ENCODE assay signal across 17 cellular contexts in the genomic region with DNA sequence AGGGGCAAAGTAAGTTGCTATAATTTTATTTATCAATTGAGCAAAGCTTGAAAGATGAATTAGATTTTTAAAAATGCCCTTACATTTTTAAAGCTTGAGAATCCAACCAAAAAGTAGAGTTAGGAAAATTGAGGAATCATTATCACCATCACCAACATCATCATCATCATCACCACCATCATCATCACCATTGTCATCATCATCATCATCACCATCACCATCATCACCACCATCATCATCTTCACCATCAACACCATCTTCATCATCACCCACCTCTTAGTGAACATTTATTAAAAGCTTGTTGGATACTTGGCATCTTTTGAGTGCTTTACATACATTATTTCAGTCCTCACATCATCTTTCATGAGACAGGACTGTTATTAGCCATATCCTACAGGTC.
DNase-seq lines count a peak whose midpoint lies in the region; ATAC-seq, FAIRE-seq and TF ChIP-seq lines count a peak whose summit lies in the region.
"Had no signal": no experiment of that assay in that cellular context is flagged by ENCODE, and none has a peak within 500 bp of the region (broad histone marks: within the 10 kb centered on the region; RNA-seq: fewer than 3 reads in every experiment).

No MANE protein-coding gene starts in this region.

- H3K9me3 ChIP-seq in HepG2 (ENCODE audit: low read length) (no peaks in the 10 kb centered on the region), right lobe of liver (no peaks in the 10 kb centered on the region)
- H3K9me3 ChIP-seq: A549 had no signal

- H3K36me3 ChIP-seq in HepG2 (replicated peaks in 1 of 2; ENCODE audit: control insufficient read depth in 1 of 2, insufficient read depth in 2 of 2, low read length in 2 of 2) (no peaks in the 10 kb centered on the region), right lobe of liver (no peaks in the 10 kb centered on the region)

- TF ChIP-seq POLR2A in HepG2 (IDR thresholded peaks at IDR 0.05; ENCODE audit: insufficient read depth in 1 of 2, low read depth in 2 of 2, low read length in 2 of 2) (no peak), right lobe of liver (IDR thresholded peaks at IDR 0.05) (no peak)

- FAIRE-seq in HepG2 (lab: Jason Lieb, UNC) (no peak), urothelium cell line (lab: Jason Lieb, UNC) (peak; percentile 66)
- FAIRE-seq: A549, H1 had no signal

- TF ChIP-seq EP300 in HepG2 (IDR thresholded peaks at IDR 0.05; ENCODE audit: low read depth in 2 of 2, low read length in 2 of 2), result no peak
- TF ChIP-seq EP300 in HepG2 (CRISPR knock-in tag; IDR thresholded peaks at IDR 0.05; ENCODE audit: borderline replicate concordance), result no peak

- no peak overlapping the region for H3K4me3 Mint-ChIP-seq in nephron
- H3K4me3 Mint-ChIP-seq: CD4-positive, alpha-beta memory T cell; H9; IgD-negative memory B cell had no signal

- TF ChIP-seq RAD21 in HepG2 (CRISPR knock-in tag; IDR thresholded peaks at IDR 0.05), result no peak

- no peaks in the 10 kb centered on the region for H3K9me3 Mint-ChIP-seq in nephron
- H3K9me3 Mint-ChIP-seq: CD4-positive, alpha-beta memory T cell; H9 had no signal

- H3K4me2 ChIP-seq in HepG2 (ENCODE audit: low read depth, low read length), result no peak overlapping the region
- H3K4me2 ChIP-seq: A549 had no signal

- H2AFZ ChIP-seq in HepG2 (ENCODE audit: low read length), result no peak overlapping the region

- H3K4me1 ChIP-seq in HepG2 (ENCODE audit: insufficient read depth, low read length) (no peaks in the 10 kb centered on the region), right lobe of liver (no peaks in the 10 kb centered on the region)

- H3K9ac ChIP-seq in HepG2 (ENCODE audit: insufficient read depth, low read depth, low read length), result no peak overlapping the region

- no peaks in the 10 kb centered on the region for H3K36me3 Mint-ChIP-seq in nephron (ENCODE audit: low read depth)
- H3K36me3 Mint-ChIP-seq: CD4-positive, alpha-beta memory T cell had no signal

- peak overlapping the region in 2 of 3 experiments; percentile 6 to 98 for H3K27ac Mint-ChIP-seq in nephron
- H3K27ac Mint-ChIP-seq: CD4-positive, alpha-beta memory T cell; H9 had no signal

- TF ChIP-seq CTCF in HepG2 (CRISPR knock-in tag; IDR thresholded peaks at IDR 0.05) (no peak), right lobe of liver (IDR thresholded peaks at IDR 0.05) (no peak), nephron (IDR thresholded peaks at IDR 0.05; ENCODE audit: unreplicated experiment in 3 of 3) (no peak)

- 0 out of 5 replicates have a peak, but pooled peaks cover 0 to 5% of the 10 kb centered on the region in 2 experiments for H3K27me3 ChIP-seq in HepG2 (ENCODE audit: control insufficient read depth in 1 of 2, insufficient read depth in 2 of 2, low read length in 2 of 2)
- H3K27me3 ChIP-seq in right lobe of liver, result no peaks in the 10 kb centered on the region

- DNase-seq in HepG2 (ENCODE audit: low spot score) (no peak), right lobe of liver (no peak), urothelium cell line (ENCODE audit: low spot score) (no peak), cardiac septum (ENCODE audit: low spot score) (no peak), UCSD-AML1 (lab: John Stamatoyannopoulos, UW; ENCODE audit: unreplicated experiment) (no peak)
- DNase-seq: CD4-positive, alpha-beta memory T cell; DMS153; DMS79; GDM1; H9 had no signal

- BruUV-seq in HepG2 (replicated peaks; lab: Mats Ljungman, UMichigan), result no TSS peak

- H3K79me2 ChIP-seq in HepG2 (ENCODE audit: insufficient read depth, low read length), result no peaks in the 10 kb centered on the region

- no peaks in the 10 kb centered on the region for H4K20me1 ChIP-seq in HepG2 (ENCODE audit: insufficient read depth, low read length)

- ATAC-seq in HepG2 (no peak), right lobe of liver (no peak), GM19035 (IDR thresholded peaks at IDR 0.05; ENCODE audit: unreplicated experiment) (no peak)
- ATAC-seq: A549 had no signal

- peaks cover 53% of the 10 kb centered on the region for H3K4me1 Mint-ChIP-seq in nephron
- H3K4me1 Mint-ChIP-seq: CD4-positive, alpha-beta memory T cell; H9 had no signal

- no peak overlapping the region for H3K27ac ChIP-seq in HepG2 (ENCODE audit: extremely low read length, insufficient read depth, low read length)
- no peak overlapping the region for H3K27ac ChIP-seq in right lobe of liver
- H3K27ac ChIP-seq: 22Rv1, A549, HL-60 had no signal

- H3K27me3 Mint-ChIP-seq in nephron (ENCODE audit: low read depth), result no peaks in the 10 kb centered on the region
- H3K27me3 Mint-ChIP-seq: CD4-positive, alpha-beta memory T cell; IgD-negative memory B cell had no signal

- POLR2A ChIA-PET in HepG2 (lab: Yijun Ruan, JAX), result no interaction called here

- in situ Hi-C loops in HepG2 (cut with HindIII; ENCODE audit: extremely low pct_ligation_motif_present, low pct_unique_long_range_greater_than_20kb), result no loop called here

- CTCF ChIA-PET in HepG2 (lab: Yijun Ruan, JAX; ENCODE audit: low intra/inter-chr PET ratio, low total read pairs), result no interaction called here

- intact Hi-C loops in HepG2 (cut with micrococcal nuclease; ENCODE audit: unreplicated experiment), result no loop called here
- intact Hi-C loops in right lobe of liver (cut with DNase I), result no loop called here
- intact Hi-C loops in cardiac septum (cut with DNase I), result no loop called here

- no peak overlapping the region for H3K4me3 ChIP-seq in HepG2 (replicated peaks in 1 of 3; ENCODE audit: insufficient read depth in 1 of 3, low read depth in 2 of 3, low read length in 3 of 3)
- H3K4me3 ChIP-seq in right lobe of liver, result no peak overlapping the region
- H3K4me3 ChIP-seq: A549 had no signal

TF ChIP-seq in HepG2, 621 proteins besides CTCF, POLR2A, EP300 and RAD21:
- TF ChIP-seq ZNF333 (CRISPR knock-in tag; IDR thresholded peaks at IDR 0.05; ENCODE audit: borderline replicate concordance), result no peak
- no peak for TF ChIP-seq ZSCAN9 (CRISPR knock-in tag; IDR thresholded peaks at IDR 0.05; ENCODE audit: borderline replicate concordance)
- TF ChIP-seq IKZF1 (IDR thresholded peaks at IDR 0.05), result peak; percentile 25; the same call in 1 of the 2 replicates
- TF ChIP-seq KLF9 (CRISPR knock-in tag; IDR thresholded peaks at IDR 0.05; ENCODE audit: low read depth), result no peak
- TF ChIP-seq, protein P1, sequence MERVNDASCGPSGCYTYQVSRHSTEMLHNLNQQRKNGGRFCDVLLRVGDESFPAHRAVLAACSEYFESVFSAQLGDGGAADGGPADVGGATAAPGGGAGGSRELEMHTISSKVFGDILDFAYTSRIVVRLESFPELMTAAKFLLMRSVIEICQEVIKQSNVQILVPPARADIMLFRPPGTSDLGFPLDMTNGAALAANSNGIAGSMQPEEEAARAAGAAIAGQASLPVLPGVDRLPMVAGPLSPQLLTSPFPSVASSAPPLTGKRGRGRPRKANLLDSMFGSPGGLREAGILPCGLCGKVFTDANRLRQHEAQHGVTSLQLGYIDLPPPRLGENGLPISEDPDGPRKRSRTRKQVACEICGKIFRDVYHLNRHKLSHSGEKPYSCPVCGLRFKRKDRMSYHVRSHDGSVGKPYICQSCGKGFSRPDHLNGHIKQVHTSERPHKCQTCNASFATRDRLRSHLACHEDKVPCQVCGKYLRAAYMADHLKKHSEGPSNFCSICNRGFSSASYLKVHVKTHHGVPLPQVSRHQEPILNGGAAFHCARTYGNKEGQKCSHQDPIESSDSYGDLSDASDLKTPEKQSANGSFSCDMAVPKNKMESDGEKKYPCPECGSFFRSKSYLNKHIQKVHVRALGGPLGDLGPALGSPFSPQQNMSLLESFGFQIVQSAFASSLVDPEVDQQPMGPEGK (CRISPR knock-in tag; IDR thresholded peaks at IDR 0.05), result no peak
- no peak for TF ChIP-seq PAX8 (CRISPR knock-in tag; IDR thresholded peaks at IDR 0.05; ENCODE audit: borderline replicate concordance)
- no peak for TF ChIP-seq NFE2L2 (IDR thresholded peaks at IDR 0.05; ENCODE audit: low read length)
- TF ChIP-seq, protein P2, sequence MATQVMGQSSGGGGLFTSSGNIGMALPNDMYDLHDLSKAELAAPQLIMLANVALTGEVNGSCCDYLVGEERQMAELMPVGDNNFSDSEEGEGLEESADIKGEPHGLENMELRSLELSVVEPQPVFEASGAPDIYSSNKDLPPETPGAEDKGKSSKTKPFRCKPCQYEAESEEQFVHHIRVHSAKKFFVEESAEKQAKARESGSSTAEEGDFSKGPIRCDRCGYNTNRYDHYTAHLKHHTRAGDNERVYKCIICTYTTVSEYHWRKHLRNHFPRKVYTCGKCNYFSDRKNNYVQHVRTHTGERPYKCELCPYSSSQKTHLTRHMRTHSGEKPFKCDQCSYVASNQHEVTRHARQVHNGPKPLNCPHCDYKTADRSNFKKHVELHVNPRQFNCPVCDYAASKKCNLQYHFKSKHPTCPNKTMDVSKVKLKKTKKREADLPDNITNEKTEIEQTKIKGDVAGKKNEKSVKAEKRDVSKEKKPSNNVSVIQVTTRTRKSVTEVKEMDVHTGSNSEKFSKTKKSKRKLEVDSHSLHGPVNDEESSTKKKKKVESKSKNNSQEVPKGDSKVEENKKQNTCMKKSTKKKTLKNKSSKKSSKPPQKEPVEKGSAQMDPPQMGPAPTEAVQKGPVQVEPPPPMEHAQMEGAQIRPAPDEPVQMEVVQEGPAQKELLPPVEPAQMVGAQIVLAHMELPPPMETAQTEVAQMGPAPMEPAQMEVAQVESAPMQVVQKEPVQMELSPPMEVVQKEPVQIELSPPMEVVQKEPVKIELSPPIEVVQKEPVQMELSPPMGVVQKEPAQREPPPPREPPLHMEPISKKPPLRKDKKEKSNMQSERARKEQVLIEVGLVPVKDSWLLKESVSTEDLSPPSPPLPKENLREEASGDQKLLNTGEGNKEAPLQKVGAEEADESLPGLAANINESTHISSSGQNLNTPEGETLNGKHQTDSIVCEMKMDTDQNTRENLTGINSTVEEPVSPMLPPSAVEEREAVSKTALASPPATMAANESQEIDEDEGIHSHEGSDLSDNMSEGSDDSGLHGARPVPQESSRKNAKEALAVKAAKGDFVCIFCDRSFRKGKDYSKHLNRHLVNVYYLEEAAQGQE (IDR thresholded peaks at IDR 0.05; ENCODE audit: borderline replicate concordance in 1 of 2, low read depth in 1 of 2, low read length in 2 of 2), result no peak
- peak; percentile 95 for TF ChIP-seq CREB1 (IDR thresholded peaks at IDR 0.05)
- TF ChIP-seq CREB1 (CRISPR knock-in tag; IDR thresholded peaks at IDR 0.05), result no peak
